13 cellular contexts compared by ENCODE assay signal in genomic region chr6:36954262-36954931, GRCh38. TPM values are rescaled to one million over a fixed set of nuclear protein-coding genes. Genes with fewer than 3 reads are reported as not detected.
A peak's percentile ranks its signal among the peaks of the same experiment; 100 is the strongest.
DNase-seq lines count a peak whose midpoint lies in the region; ATAC-seq, FAIRE-seq and TF ChIP-seq lines count a peak whose summit lies in the region.
"Had no signal": no experiment of that assay in that cellular context is flagged by ENCODE, and none has a peak within 500 bp of the region (broad histone marks: within the 10 kb centered on the region; RNA-seq: fewer than 3 reads in every experiment).

Gene PI16, plus strand, starts transcription at chr6:36954738. Its CDS starts 23 bp downstream, at chr6:36954761.

- no peak for FAIRE-seq in HepG2 (lab: Jason Lieb, UNC)

- TF ChIP-seq RAD21 in HepG2 (CRISPR knock-in tag; IDR thresholded peaks at IDR 0.05) = no peak

- H2AFZ ChIP-seq in HepG2 (ENCODE audit: low read length) (no peak within 1 kb of the TSS), neural progenitor cell (replicated peaks) (no peak within 1 kb of the TSS)

- H3K9ac ChIP-seq in HepG2 (ENCODE audit: insufficient read depth, low read depth, low read length) (no peak within 1 kb of the TSS), neural progenitor cell (no peak within 1 kb of the TSS)

- H3K36me3 ChIP-seq in breast epithelium = no peaks in the 10 kb centered on the region
- H3K36me3 ChIP-seq in HepG2 (replicated peaks in 1 of 2; ENCODE audit: control insufficient read depth in 1 of 2, insufficient read depth in 2 of 2, low read length in 2 of 2) = no peaks in the 10 kb centered on the region
- H3K36me3 ChIP-seq in neural progenitor cell = no peaks in the 10 kb centered on the region
- H3K36me3 ChIP-seq: BE2C had no signal

- no peaks in the 10 kb centered on the region for H3K27me3 ChIP-seq in breast epithelium
- H3K27me3 ChIP-seq in HepG2 (ENCODE audit: control insufficient read depth in 1 of 2, insufficient read depth in 2 of 2, low read length in 2 of 2) = peaks cover 13 to 50% of the 10 kb centered on the region in 2 experiments; a peak in 4 of 5 replicates
- H3K27me3 ChIP-seq in neural progenitor cell = no peaks in the 10 kb centered on the region
- H3K27me3 ChIP-seq: BE2C had no signal

- H3K4me1 ChIP-seq in breast epithelium (no peaks in the 10 kb centered on the region), HepG2 (ENCODE audit: insufficient read depth, low read length) (no peaks in the 10 kb centered on the region), neural progenitor cell (no peaks in the 10 kb centered on the region)
- H3K4me1 ChIP-seq: BE2C had no signal

- peak within 1 kb of the TSS; percentile 61 for H3K27ac Mint-ChIP-seq in MCF 10A (ENCODE audit: low read depth, unreplicated experiment)
- peak within 1 kb of the TSS; percentile 49 to 75 for H3K27ac Mint-ChIP-seq in activated naive CD4-positive, alpha-beta T cell treated with anti-CD3 and anti-CD28 coated beads, Interleukin-2, amount 50 U/mL, for 72 hours
- no peak within 1 kb of the TSS for H3K27ac Mint-ChIP-seq in neural progenitor cell

- no TSS peak for BruUV-seq in MCF 10A (replicated peaks; lab: Mats Ljungman, UMichigan)
- no TSS peak for BruUV-seq in HepG2 (replicated peaks; lab: Mats Ljungman, UMichigan)

- 39% methylated on average over 9 of the region's 14 CpGs for WGBS in HepG2 (ENCODE audit: low lambda C conversion rate)

- no peak for TF ChIP-seq EP300 in HepG2 (IDR thresholded peaks at IDR 0.05; ENCODE audit: low read depth in 2 of 2, low read length in 2 of 2)
- no peak for TF ChIP-seq EP300 in HepG2 (CRISPR knock-in tag; IDR thresholded peaks at IDR 0.05; ENCODE audit: borderline replicate concordance)

- no peaks in the 10 kb centered on the region for H4K20me1 ChIP-seq in HepG2 (ENCODE audit: insufficient read depth, low read length)
- no peaks in the 10 kb centered on the region for H4K20me1 ChIP-seq in neural progenitor cell (ENCODE audit: low read depth)

- H3K79me2 ChIP-seq in HepG2 (ENCODE audit: insufficient read depth, low read length) (no peaks in the 10 kb centered on the region), neural progenitor cell (ENCODE audit: low read depth) (no peaks in the 10 kb centered on the region)

- POLR2A ChIA-PET in MCF 10A (lab: Yijun Ruan, JAX) (interaction anchor here (1.0 kb wide), 1 partner anchor 12 kb away, joined by 3 read pairs; no protein-coding TSS in a partner anchor), HepG2 (lab: Yijun Ruan, JAX) (no interaction called here)

- no peak within 1 kb of the TSS for H3K4me3 Mint-ChIP-seq in MCF 10A (ENCODE audit: unreplicated experiment)
- no peak within 1 kb of the TSS for H3K4me3 Mint-ChIP-seq in neural progenitor cell

- in situ Hi-C loops in HepG2 (cut with HindIII; ENCODE audit: extremely low pct_ligation_motif_present, low pct_unique_long_range_greater_than_20kb) = no loop called here

- no peak within 1 kb of the TSS for H3K4me2 ChIP-seq in HepG2 (ENCODE audit: low read depth, low read length)
- no peak within 1 kb of the TSS for H3K4me2 ChIP-seq in neural progenitor cell

- CTCF ChIA-PET in MCF 10A (lab: Yijun Ruan, JAX) = no interaction called here
- CTCF ChIA-PET in HepG2 (lab: Yijun Ruan, JAX; ENCODE audit: low intra/inter-chr PET ratio, low total read pairs) = no interaction called here

- no peaks in the 10 kb centered on the region for H3K27me3 Mint-ChIP-seq in MCF 10A (ENCODE audit: insufficient read depth, unreplicated experiment)
- peaks cover 6% of the 10 kb centered on the region for H3K27me3 Mint-ChIP-seq in neural progenitor cell (ENCODE audit: insufficient read depth, low read depth)

- peak; percentile 36 to 83 for ATAC-seq in activated naive CD4-positive, alpha-beta T cell treated with anti-CD3 and anti-CD28 coated beads, Interleukin-2, amount 50 U/mL, for 72 hours
- ATAC-seq in HepG2 (peak; percentile 28), HG02588 (IDR thresholded peaks at IDR 0.05; ENCODE audit: unreplicated experiment) (no peak)

- intact Hi-C loops in MCF 10A (cut with micrococcal nuclease) = no loop called here
- intact Hi-C loops in breast epithelium (cut with DNase I; ENCODE audit: low total_unique reads) = no loop called here
- intact Hi-C loops in HepG2 (cut with micrococcal nuclease; ENCODE audit: unreplicated experiment) = no loop called here

- no peak within 1 kb of the TSS for H3K4me3 ChIP-seq in breast epithelium
- no peak within 1 kb of the TSS for H3K4me3 ChIP-seq in HepG2 (replicated peaks in 1 of 3; ENCODE audit: insufficient read depth in 1 of 3, low read depth in 2 of 3, low read length in 3 of 3)
- H3K4me3 ChIP-seq in neural progenitor cell = no peak within 1 kb of the TSS

- H3K4me1 Mint-ChIP-seq in MCF 10A (ENCODE audit: insufficient read depth, unreplicated experiment) = peaks cover 26% of the 10 kb centered on the region
- no peaks in the 10 kb centered on the region for H3K4me1 Mint-ChIP-seq in neural progenitor cell

- TF ChIP-seq POLR2A in breast epithelium (IDR thresholded peaks at IDR 0.05) (no peak), HepG2 (IDR thresholded peaks at IDR 0.05; ENCODE audit: insufficient read depth in 1 of 2, low read depth in 2 of 2, low read length in 2 of 2) (no peak)

- H3K9me3 ChIP-seq in breast epithelium (no peaks in the 10 kb centered on the region), HepG2 (ENCODE audit: low read length) (no peaks in the 10 kb centered on the region), neural progenitor cell (ENCODE audit: low read depth) (no peaks in the 10 kb centered on the region)
- H3K9me3 ChIP-seq: BE2C had no signal

- no peaks in the 10 kb centered on the region for H3F3A ChIP-seq in neural progenitor cell (ENCODE audit: low read depth)

- H3K9me3 Mint-ChIP-seq in MCF 10A (ENCODE audit: unreplicated experiment) (no peaks in the 10 kb centered on the region), neural progenitor cell (no peaks in the 10 kb centered on the region)
- no peaks in the 10 kb centered on the region for H3K9me3 Mint-ChIP-seq in activated naive CD4-positive, alpha-beta T cell treated with anti-CD3 and anti-CD28 coated beads, Interleukin-2, amount 50 U/mL, for 72 hours

- DNase-seq in MCF 10A (ENCODE audit: unreplicated experiment) = no peak
- no peak for DNase-seq in breast epithelium (ENCODE audit: low spot score in 2 of 2)
- DNase-seq in activated naive CD4-positive, alpha-beta T cell treated with anti-CD3 and anti-CD28 coated beads, Interleukin-2, amount 50 U/mL, for 72 hours (ENCODE audit: low spot score in 2 of 2) = no peak
- no peak for DNase-seq in HepG2 (ENCODE audit: low spot score)
- no peak for DNase-seq in neural progenitor cell (ENCODE audit: low spot score)
- DNase-seq in NCI-H1930 (lab: John Stamatoyannopoulos, UW) = no peak
- DNase-seq in pons (ENCODE audit: low spot score) = no peak
- DNase-seq: BE2C, H7, NCI-H2081 treated with DMSO at 0.1 percent for 48 hours had no signal

- H3K36me3 Mint-ChIP-seq in MCF 10A (ENCODE audit: insufficient read depth, unreplicated experiment) (no peaks in the 10 kb centered on the region), neural progenitor cell (no peaks in the 10 kb centered on the region)
- H3K36me3 Mint-ChIP-seq in activated naive CD4-positive, alpha-beta T cell treated with anti-CD3 and anti-CD28 coated beads, Interleukin-2, amount 50 U/mL, for 72 hours = no peaks in the 10 kb centered on the region

- H3K27ac ChIP-seq in breast epithelium (peak within 1 kb of the TSS in 1 of 2 donors; percentile 28), HepG2 (ENCODE audit: extremely low read length, insufficient read depth, low read length) (no peak within 1 kb of the TSS), neural progenitor cell (no peak within 1 kb of the TSS)
- H3K27ac ChIP-seq: epithelial cell of prostate had no signal

- TF ChIP-seq CTCF in MCF 10A (IDR thresholded peaks at IDR 0.05; ENCODE audit: unreplicated experiment) (no peak), breast epithelium (IDR thresholded peaks at IDR 0.05) (no peak), HepG2 (CRISPR knock-in tag; IDR thresholded peaks at IDR 0.05) (no peak), neural progenitor cell (IDR thresholded peaks at IDR 0.05) (no peak)

RNA-seq across cellular contexts. Expression of gene PI16, which starts in this region (rescaled TPM):
- total RNA-seq in MCF 10A (2022) = not detected in 2 replicates
- 10 to 100 TPM in 1 of 3 donors, 1 to 10 TPM in 2; 2.8 to 14.9 (median 5.2) TPM for total RNA-seq in breast epithelium
- total RNA-seq in activated naive CD4-positive, alpha-beta T cell treated with anti-CD3 and anti-CD28 coated beads, Interleukin-2, amount 50 U/mL, for 72 hours = 1 to 10 TPM in 1 of 2 donors, under 1 TPM in 1; 0.30 to 1.7 TPM
- total RNA-seq in HepG2 (2016; rRNA removed; fragmentation: Illumina TruSeq; extraction: Trizol) = not detected in 2 replicates
- total RNA-seq in HepG2 (2016; cell fraction: cytosol; rRNA removed; fragmentation: Illumina TruSeq; extraction: Trizol; ENCODE audit: low read depth) = not detected in 2 replicates
- not detected in 2 replicates for total RNA-seq in HepG2 (2016; cell fraction: insoluble cytoplasmic fraction; rRNA removed; fragmentation: Illumina TruSeq; extraction: Trizol)
- total RNA-seq in HepG2 (2016; cell fraction: membrane; rRNA removed; fragmentation: Illumina TruSeq; extraction: Trizol) = not detected in 2 replicates
- not detected in 2 replicates for total RNA-seq in HepG2 (2016; cell fraction: nucleus; rRNA removed; fragmentation: Illumina TruSeq; extraction: Trizol)
- not detected in 2 replicates for polyA plus RNA-seq in HepG2 (2011; rRNA removed)
- not detected in 2 replicates for polyA plus RNA-seq in HepG2 (2011; cell fraction: cytosol; rRNA removed)
- polyA plus RNA-seq in HepG2 (2011; cell fraction: nucleus; rRNA removed) = not detected in 2 replicates
- not detected in 2 replicates for polyA plus RNA-seq in HepG2 (2012)
- polyA plus RNA-seq in HepG2 (2016; cell fraction: cytosol; fragmentation: Illumina TruSeq; extraction: Trizol; ENCODE audit: low read depth) = not detected in 2 replicates
- polyA plus RNA-seq in HepG2 (2016; cell fraction: insoluble cytoplasmic fraction; fragmentation: Illumina TruSeq; extraction: Trizol; ENCODE audit: low read depth) = not detected in 2 replicates
- not detected in 2 replicates for polyA plus RNA-seq in HepG2 (2016; cell fraction: membrane; fragmentation: Illumina TruSeq; extraction: Trizol; ENCODE audit: low read depth)
- not detected in 2 replicates for polyA plus RNA-seq in HepG2 (2016; cell fraction: nucleus; fragmentation: Illumina TruSeq; extraction: Trizol; ENCODE audit: insufficient read depth, low read depth)
- 0.33 TPM in 1 of 2 replicates, not detected in the other for polyA minus RNA-seq in HepG2 (2011; rRNA and poly(A)+ RNA removed; ENCODE audit: low replicate concordance)
- polyA minus RNA-seq in HepG2 (2011; cell fraction: cytosol; rRNA and poly(A)+ RNA removed) = not detected in 2 replicates
- not detected in 2 replicates for polyA minus RNA-seq in HepG2 (2011; cell fraction: nucleus; rRNA and poly(A)+ RNA removed)
- total RNA-seq in neural progenitor cell (ENCODE audit: low replicate concordance) = 0.06 TPM in 1 of 2 replicates, not detected in the other
- total RNA-seq: H7, SK-MEL-5 had no signal

Comparison
In these comparisons a context has a peak if more than half of its experiments do, and no peak if none do; other contexts are left out.
1. Peak in ATAC-seq in HepG2; RNA of the gene not detected or under 1 TPM.